1 cellular context compared by ENCODE assay signal in genomic region chr16:56941856-56942331, GRCh38.
A peak's percentile ranks its signal among the peaks of the same experiment; 100 is the strongest.
TF ChIP-seq lines count a peak whose summit lies in the region.

No MANE protein-coding gene starts in this region.

TF ChIP-seq in GM12891, 5 proteins besides CTCF, POLR2A, EP300 and RAD21:
- TF ChIP-seq SPI1 (IDR thresholded peaks at IDR 0.05; ENCODE audit: low read depth, low read length), result no peak
- peak; percentile 85 for TF ChIP-seq POLR2AphosphoS5 (IDR thresholded peaks at IDR 0.05; ENCODE audit: low read depth, low read length)
